In the genomic region with DNA sequence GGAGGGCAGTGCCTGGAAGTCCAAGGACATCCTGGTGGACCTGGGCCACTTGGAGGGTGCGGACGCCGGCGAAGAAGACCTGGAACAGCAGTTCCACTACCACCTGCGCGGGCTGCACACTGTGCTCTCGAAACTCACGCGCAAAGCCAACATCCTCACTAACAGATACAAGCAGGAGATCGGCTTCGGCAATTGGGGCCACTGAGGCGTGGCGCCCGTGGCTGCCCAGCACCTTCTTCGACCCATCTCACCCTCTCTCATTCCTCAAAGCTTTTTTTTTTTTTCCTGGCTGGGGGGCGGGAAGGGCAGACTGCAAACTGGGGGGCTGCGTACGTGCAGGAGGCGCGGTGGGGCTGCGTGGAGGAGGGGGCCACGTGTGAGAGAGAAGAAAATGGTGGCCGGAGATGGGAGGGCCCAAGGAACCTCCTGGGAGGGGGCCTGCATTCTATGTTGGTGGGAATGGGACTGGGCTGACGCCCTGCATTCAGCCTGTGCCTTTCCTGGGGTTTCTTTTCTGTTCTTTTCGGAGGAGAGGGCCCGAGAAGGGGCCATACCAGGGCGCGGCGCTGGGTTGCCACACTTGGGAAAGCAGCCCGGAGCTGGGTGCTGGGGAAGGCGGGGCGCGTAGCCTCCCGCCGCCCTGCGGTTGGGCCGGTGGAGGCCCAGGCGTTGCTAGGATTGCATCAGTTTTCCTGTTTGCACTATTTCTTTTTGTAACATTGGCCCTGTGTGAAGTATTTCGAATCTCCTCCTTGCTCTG, we compare ENCODE assay signal across 8 cellular contexts. TPM values are rescaled to one million over a fixed set of nuclear protein-coding genes. Genes with fewer than 3 reads are reported as not detected.
DNase-seq lines count a peak whose midpoint lies in the region; ATAC-seq and TF ChIP-seq lines count a peak whose summit lies in the region.

No MANE protein-coding gene starts in this region.

- no peaks in the 10 kb centered on the region for H3K27me3 Mint-ChIP-seq in activated naive CD4-positive, alpha-beta T cell treated with anti-CD3 and anti-CD28 coated beads, Interleukin-2, amount 50 U/mL, for 24 hours
- peaks cover 9% of the 10 kb centered on the region for H3K27me3 Mint-ChIP-seq in glutamatergic neuron (ENCODE audit: unreplicated experiment)

- H3K4me1 Mint-ChIP-seq in activated naive CD4-positive, alpha-beta T cell treated with anti-CD3 and anti-CD28 coated beads, Interleukin-2, amount 50 U/mL, for 24 hours, result peaks cover 39% of the 10 kb centered on the region
- H3K4me1 Mint-ChIP-seq in glutamatergic neuron (ENCODE audit: low read depth, unreplicated experiment), result peaks cover 7% of the 10 kb centered on the region

- peak overlapping the region; percentile 98 for H3K27ac Mint-ChIP-seq in activated naive CD4-positive, alpha-beta T cell treated with anti-CD3 and anti-CD28 coated beads, Interleukin-2, amount 50 U/mL, for 24 hours
- H3K27ac Mint-ChIP-seq in glutamatergic neuron (ENCODE audit: unreplicated experiment), result peak overlapping the region; percentile 87

- H3K9me3 Mint-ChIP-seq in activated naive CD4-positive, alpha-beta T cell treated with anti-CD3 and anti-CD28 coated beads, Interleukin-2, amount 50 U/mL, for 24 hours, result no peaks in the 10 kb centered on the region
- H3K9me3 Mint-ChIP-seq in glutamatergic neuron (ENCODE audit: unreplicated experiment), result peaks cover 5% of the 10 kb centered on the region

- H3K27ac ChIP-seq in HUES6 (ENCODE audit: low read depth, low read length), result peak overlapping the region; percentile 91
- H3K27ac ChIP-seq in osteoblast (ENCODE audit: low read depth, low read length), result peak overlapping the region; percentile 65
- H3K27ac ChIP-seq in urinary bladder (ENCODE audit: low read depth), result peak overlapping the region; percentile 73

- peaks cover 22% of the 10 kb centered on the region for H3K36me3 ChIP-seq in HUES6 (ENCODE audit: control insufficient read depth, insufficient read depth, low read length)
- H3K36me3 ChIP-seq in osteoblast (ENCODE audit: insufficient read depth, low read length), result no peaks in the 10 kb centered on the region
- no peaks in the 10 kb centered on the region for H3K36me3 ChIP-seq in urinary bladder (ENCODE audit: insufficient read depth)

- DNase-seq in GM12865 (ENCODE audit: low read depth) (peak; percentile 70), SIG-M5 treated with dmso at 0.1 percent for 504 hours (lab: John Stamatoyannopoulos, UW; ENCODE audit: unreplicated experiment) (peak; percentile 82), glutamatergic neuron (peak; percentile 44), osteoblast (ENCODE audit: insufficient read length, low spot score, missing footprints) (peak; percentile 55)

- peaks cover 18% of the 10 kb centered on the region for H3K79me2 ChIP-seq in osteoblast (ENCODE audit: insufficient read depth, low read length)

- H3K4me2 ChIP-seq in osteoblast (ENCODE audit: insufficient read depth, low read length), result peak overlapping the region; percentile 81

- peak overlapping the region; percentile 56 for H2AFZ ChIP-seq in osteoblast (ENCODE audit: low read length)

- WGBS in urinary bladder, result under 1% methylated on average over 39 of the region's 39 CpGs

- H3K4me1 ChIP-seq in HUES6 (ENCODE audit: control insufficient read depth, insufficient read depth, low read length) (peaks cover 30% of the 10 kb centered on the region), osteoblast (ENCODE audit: insufficient read depth, low read length) (peaks cover 17% of the 10 kb centered on the region), urinary bladder (ENCODE audit: insufficient read depth) (peaks cover 1% of the 10 kb centered on the region)

- peaks cover 5% of the 10 kb centered on the region for H3K36me3 Mint-ChIP-seq in activated naive CD4-positive, alpha-beta T cell treated with anti-CD3 and anti-CD28 coated beads, Interleukin-2, amount 50 U/mL, for 24 hours
- no peaks in the 10 kb centered on the region for H3K36me3 Mint-ChIP-seq in glutamatergic neuron (ENCODE audit: unreplicated experiment)

- no peaks in the 10 kb centered on the region for H4K20me1 ChIP-seq in osteoblast (ENCODE audit: insufficient read depth, low read length)

- peak overlapping the region; percentile 95 for H3K9ac ChIP-seq in HUES6 (ENCODE audit: low read length)

- TF ChIP-seq CTCF in GM12865 (IDR thresholded peaks at IDR 0.05; ENCODE audit: insufficient read depth, low read depth, low read length, missing control alignments) (no peak), glutamatergic neuron (IDR thresholded peaks at IDR 0.05; ENCODE audit: partially characterized antibody, unreplicated experiment) (no peak), osteoblast (IDR thresholded peaks at IDR 0.05; ENCODE audit: extremely low read depth, low read depth, low read length) (no peak)

- H3K4me3 Mint-ChIP-seq in activated naive CD4-positive, alpha-beta T cell treated with anti-CD3 and anti-CD28 coated beads, Interleukin-2, amount 50 U/mL, for 24 hours, result peak overlapping the region; percentile 96
- H3K4me3 Mint-ChIP-seq in glutamatergic neuron (ENCODE audit: unreplicated experiment), result peak overlapping the region; percentile 88

- no peaks in the 10 kb centered on the region for H3K9me3 ChIP-seq in HUES6 (ENCODE audit: control insufficient read depth, insufficient read depth, low read depth, low read length)
- no peaks in the 10 kb centered on the region for H3K9me3 ChIP-seq in osteoblast (ENCODE audit: low read depth, low read length)

- ATAC-seq in HG02840 (IDR thresholded peaks at IDR 0.05; ENCODE audit: low FRiP score, unreplicated experiment), result no peak

- peak overlapping the region; percentile 81 for H3K4me3 ChIP-seq in GM12865 (ENCODE audit: low read depth, low read length)
- H3K4me3 ChIP-seq in HUES6 (ENCODE audit: low read depth, low read length), result peak overlapping the region; percentile 76
- peak overlapping the region; percentile 80 for H3K4me3 ChIP-seq in osteoblast (ENCODE audit: insufficient read depth, low read length)
- H3K4me3 ChIP-seq in urinary bladder (ENCODE audit: low read depth, low read length), result peak overlapping the region; percentile 65

- no peaks in the 10 kb centered on the region for H3K27me3 ChIP-seq in HUES6 (ENCODE audit: control insufficient read depth, insufficient read depth, low read length)
- no peaks in the 10 kb centered on the region for H3K27me3 ChIP-seq in osteoblast (ENCODE audit: insufficient read depth, low read length)

RNA-seq across cellular contexts. Expression of a gene that starts 4.2 kb away (rescaled TPM):
- total RNA-seq in glutamatergic neuron (ENCODE audit: unreplicated experiment) (44.9 TPM), osteoblast (125 and 127 TPM in 2 replicates), urinary bladder (20.5 TPM)
- 105 TPM for polyA plus RNA-seq in urinary bladder
